In the genomic region with DNA sequence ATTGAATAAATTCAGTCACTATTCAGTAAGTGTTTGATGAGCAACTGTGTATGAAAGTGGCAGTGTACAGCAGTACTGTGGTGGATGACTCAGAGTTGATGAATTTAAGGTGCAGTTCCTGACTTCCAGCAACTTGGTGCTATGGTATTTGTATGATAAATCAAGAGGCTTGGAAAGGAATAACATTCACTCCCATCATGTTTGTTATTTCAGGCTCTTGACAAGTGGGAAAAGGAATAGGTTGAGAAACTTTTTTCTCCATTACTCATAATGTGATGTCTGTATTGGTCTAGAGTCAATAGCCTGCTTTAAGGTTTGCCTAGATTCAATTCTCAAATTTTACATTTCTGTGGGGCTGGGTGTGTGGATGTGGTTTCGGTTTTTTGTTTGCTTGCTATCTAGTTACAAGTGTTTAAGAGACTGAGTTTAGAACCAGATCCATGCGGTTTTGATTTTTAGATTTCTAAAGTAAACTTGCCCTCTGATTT, we compare ENCODE assay signal across 9 cellular contexts. TPM values are rescaled to one million over a fixed set of nuclear protein-coding genes. Genes with fewer than 3 reads are reported as not detected.
DNase-seq lines count a peak whose midpoint lies in the region; ATAC-seq and TF ChIP-seq lines count a peak whose summit lies in the region.
"Had no signal": no experiment of that assay in that cellular context is flagged by ENCODE, and none has a peak within 500 bp of the region (broad histone marks: within the 10 kb centered on the region; RNA-seq: fewer than 3 reads in every experiment).

No MANE protein-coding gene starts in this region.

- H3K4me1 ChIP-seq in heart left ventricle, result peaks cover 0 to 23% (median 8%) of the 10 kb centered on the region in 12 donors
- peaks cover 28% of the 10 kb centered on the region for H3K4me1 ChIP-seq in left ventricle myocardium inferior
- H3K4me1 ChIP-seq in SJSA1 (replicated peaks), result peaks cover 19% of the 10 kb centered on the region
- H3K4me1 ChIP-seq in upper lobe of left lung, result peaks cover 0 to 16% (median 9%) of the 10 kb centered on the region in 4 donors
- H3K4me1 ChIP-seq in endodermal cell (ENCODE audit: control insufficient read depth, insufficient read depth, low read length), result peaks cover 4% of the 10 kb centered on the region

- intact Hi-C loops in heart left ventricle (cut with DNase I), result loop anchor here in 6 of 10 donors (5.0 to 10.0 kb wide), 4 partner anchors 34 to 74 kb away; a partner anchor contains a TSS
- intact Hi-C loops in left ventricle myocardium inferior (cut with micrococcal nuclease), result no loop called here

- no peak overlapping the region for H3K27ac Mint-ChIP-seq in endodermal cell

- H3K36me3 Mint-ChIP-seq in endodermal cell (ENCODE audit: low read depth), result no peaks in the 10 kb centered on the region

- H3K27me3 ChIP-seq in heart left ventricle, result no peaks in the 10 kb centered on the region
- no peaks in the 10 kb centered on the region for H3K27me3 ChIP-seq in left ventricle myocardium inferior (ENCODE audit: low read depth)
- H3K27me3 ChIP-seq in SJSA1 (replicated peaks), result no peaks in the 10 kb centered on the region
- H3K27me3 ChIP-seq in upper lobe of left lung, result no peaks in the 10 kb centered on the region
- no peaks in the 10 kb centered on the region for H3K27me3 ChIP-seq in endodermal cell (ENCODE audit: control insufficient read depth, insufficient read depth, low read length, poor library complexity, severe bottlenecking)

- TF ChIP-seq CTCF in heart left ventricle (IDR thresholded peaks at IDR 0.05) (no peak), left ventricle myocardium inferior (IDR thresholded peaks at IDR 0.05; ENCODE audit: borderline replicate concordance) (no peak), upper lobe of left lung (IDR thresholded peaks at IDR 0.05) (no peak), endodermal cell (conservative IDR thresholded peaks at IDR 0.05) (no peak)

- ATAC-seq in heart left ventricle (peak in 3 of 4 donors; percentile 62 to 81 (median 71)), upper lobe of left lung (ENCODE audit: low FRiP score in 2 of 2) (peak; percentile 90 to 92), GM18502 (IDR thresholded peaks at IDR 0.05; ENCODE audit: poor library complexity, unreplicated experiment) (no peak)

- H3K9me3 Mint-ChIP-seq in endodermal cell, result peaks cover 15% of the 10 kb centered on the region

- no peak overlapping the region for H3K9ac ChIP-seq in endodermal cell (ENCODE audit: extremely low read depth, low read length, poor library complexity, severe bottlenecking)

- H3K4me1 Mint-ChIP-seq in endodermal cell, result peaks cover 9% of the 10 kb centered on the region

- peak in 1 of 4 donors; percentile 72 for TF ChIP-seq EP300 in upper lobe of left lung (IDR thresholded peaks at IDR 0.05)

- peaks cover 0 to 10% (median 0%) of the 10 kb centered on the region in 9 donors for H3K36me3 ChIP-seq in heart left ventricle
- H3K36me3 ChIP-seq in left ventricle myocardium inferior, result no peaks in the 10 kb centered on the region
- H3K36me3 ChIP-seq in SJSA1, result no peaks in the 10 kb centered on the region
- H3K36me3 ChIP-seq in upper lobe of left lung, result peaks cover 0 to 5% (median 2%) of the 10 kb centered on the region in 4 donors
- H3K36me3 ChIP-seq in endodermal cell (ENCODE audit: control insufficient read depth, insufficient read depth, low read length), result no peaks in the 10 kb centered on the region

- H3K27ac ChIP-seq in heart left ventricle, result peak overlapping the region in 2 of 12 donors; percentile 21 to 60
- H3K27ac ChIP-seq in left ventricle myocardium inferior (replicated peaks), result no peak overlapping the region
- H3K27ac ChIP-seq in SJSA1, result peak overlapping the region; percentile 11
- H3K27ac ChIP-seq in upper lobe of left lung, result peak overlapping the region; percentile 7 to 61 (median 56)
- no peak overlapping the region for H3K27ac ChIP-seq in endodermal cell (ENCODE audit: low read depth, low read length)

- 81 to 92% (median 90%) methylated on average over 2 of the region's 2 CpGs for WGBS in heart left ventricle, 4 donors
- 52 to 75% methylated on average over 2 of the region's 2 CpGs for WGBS in upper lobe of left lung, 2 donors
- 95% methylated on average over 2 of the region's 2 CpGs; no CpG with 5 or more reads in 1 of the 2 experiments for WGBS in endodermal cell (ENCODE audit: insufficient coverage in 1 of 2, insufficient read length in 1 of 2), 2 experiments

- H3K9me3 ChIP-seq in heart left ventricle (no peaks in the 10 kb centered on the region), left ventricle myocardium inferior (replicated peaks) (no peaks in the 10 kb centered on the region), SJSA1 (replicated peaks) (no peaks in the 10 kb centered on the region), upper lobe of left lung (no peaks in the 10 kb centered on the region), endodermal cell (ENCODE audit: control insufficient read depth, low read length) (peaks cover 12% of the 10 kb centered on the region)

- TF ChIP-seq POLR2A in heart left ventricle (IDR thresholded peaks at IDR 0.05), result no peak
- no peak for TF ChIP-seq POLR2A in upper lobe of left lung (IDR thresholded peaks at IDR 0.05)

- no peak overlapping the region for H3K4me3 Mint-ChIP-seq in endodermal cell

- H3K27me3 Mint-ChIP-seq in endodermal cell (ENCODE audit: insufficient read depth), result peaks cover 3% of the 10 kb centered on the region

- DNase-seq in heart left ventricle (no peak), left ventricle myocardium inferior (no peak), SJSA1 (ENCODE audit: low read depth in 1 of 2, low spot score in 2 of 2) (peak; percentile 73 to 94), hepatic stellate cell (ENCODE audit: low spot score) (peak; percentile 53), upper lobe of left lung (peak in 1 of 2 donors; percentile 49), endodermal cell (no peak)
- DNase-seq in activated CD8-positive, alpha-beta memory T cell treated with anti-CD3 and anti-CD28 coated beads, Interleukin-2, amount 50 U/mL, for 48 hours, result no peak
- DNase-seq: activated gamma-delta T cell treated with Interleukin-2 at 50 U/mL for 16 hours had no signal

- H3K4me3 ChIP-seq in heart left ventricle, result no peak overlapping the region
- no peak overlapping the region for H3K4me3 ChIP-seq in left ventricle myocardium inferior
- no peak overlapping the region for H3K4me3 ChIP-seq in SJSA1
- no peak overlapping the region for H3K4me3 ChIP-seq in upper lobe of left lung
- H3K4me3 ChIP-seq in endodermal cell (ENCODE audit: low read length), result no peak overlapping the region

RNA-seq across cellular contexts. Expression of a gene that starts 35.1 kb away (rescaled TPM):
- 10 to 100 TPM in 1 of 9 donors, 1 to 10 TPM in 8; 5.5 to 11.8 (median 6.9) TPM for total RNA-seq in heart left ventricle
- 1 to 10 TPM; 3.7 to 5.8 TPM for polyA plus RNA-seq in heart left ventricle
- 9.4 TPM for total RNA-seq in left ventricle myocardium inferior
- total RNA-seq in SJSA1 (2014; rRNA removed; shearing (Covaris generic)), result 9.3 and 10.4 TPM in 2 replicates
- total RNA-seq in upper lobe of left lung, result 1 to 10 TPM; 3.1 to 8.3 (median 6.1) TPM
- 1 to 10 TPM; 2.2 to 3.7 TPM for total RNA-seq in endodermal cell
- polyA plus RNA-seq in endodermal cell (2013, experiment 1 of 2), result 5.8 TPM
- 4.5 TPM for polyA plus RNA-seq in endodermal cell (2013, experiment 2 of 2)

Comparison
In these comparisons a context has a peak if more than half of its experiments do, and no peak if none do; other contexts are left out.
1. DNase-seq: peak in SJSA1 (2 of 2) and hepatic stellate cell (single experiment); none in heart left ventricle (0 of 5), left ventricle myocardium inferior (single experiment), endodermal cell (single experiment) and activated CD8-positive, alpha-beta memory T cell treated with anti-CD3 and anti-CD28 coated beads, Interleukin-2, amount 50 U/mL, for 48 hours (single experiment).
2. H3K27ac ChIP-seq: peak in SJSA1 (single experiment) and upper lobe of left lung (4 of 4); none in left ventricle myocardium inferior (single experiment) and endodermal cell (single experiment).